Comparison of ENCODE assay signal across 8 cellular contexts in the genomic region with DNA sequence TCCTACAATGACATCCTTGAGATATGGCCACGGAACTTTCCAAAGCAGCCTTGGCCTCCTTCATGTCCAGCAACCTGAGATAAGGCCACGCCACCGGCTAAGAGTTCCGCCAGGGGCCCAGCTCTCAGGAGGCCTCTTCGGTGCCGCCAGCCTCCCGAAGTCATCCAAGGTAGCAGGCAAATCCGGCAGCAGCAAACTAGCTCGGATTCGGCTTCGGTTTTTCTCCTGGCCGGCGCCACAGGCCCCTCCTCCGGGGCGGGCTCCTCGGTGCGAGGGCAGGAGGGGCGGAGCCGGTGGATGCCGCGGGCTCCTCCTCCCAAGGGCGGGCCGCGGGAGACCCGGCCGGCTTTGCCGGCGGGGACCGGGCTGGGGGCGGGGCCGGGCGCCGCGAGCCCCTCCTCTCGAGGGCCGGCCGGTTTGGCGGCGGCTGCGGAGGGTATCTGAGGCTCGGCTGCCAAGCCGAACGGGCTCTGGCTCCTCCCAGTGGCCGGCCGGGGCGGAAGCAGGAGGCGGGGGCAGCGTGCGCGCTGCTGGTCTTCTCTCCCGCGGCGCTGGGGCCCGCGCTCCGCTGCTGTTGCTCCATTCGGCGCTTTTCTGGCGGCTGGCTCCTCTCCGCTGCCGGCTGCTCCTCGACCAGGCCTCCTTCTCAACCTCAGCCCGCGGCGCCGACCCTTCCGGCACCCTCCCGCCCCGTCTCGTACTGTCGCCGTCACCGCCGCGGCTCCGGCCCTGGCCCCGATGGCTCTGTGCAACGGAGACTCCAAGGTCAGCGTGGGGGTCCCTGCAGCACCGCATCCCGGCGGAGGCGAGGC. TPM values are rescaled to one million over a fixed set of nuclear protein-coding genes. Genes with fewer than 3 reads are reported as not detected.
DNase-seq lines count a peak whose midpoint lies in the region; ATAC-seq and TF ChIP-seq lines count a peak whose summit lies in the region.

A gene (plus strand): TSS at position 518 of the 812 bp plus-strand sequence. CDS start 221 bp downstream, at position 739.

- no peaks in the 10 kb centered on the region for H3K9me3 ChIP-seq in SK-N-MC (ENCODE audit: low read depth, low read length)

- TF ChIP-seq CTCF in GM10248 (IDR thresholded peaks at IDR 0.05; ENCODE audit: control extremely low read depth, extremely low read depth, low read depth, missing control alignments), result peak; percentile 63
- TF ChIP-seq CTCF in NB4 (IDR thresholded peaks at IDR 0.05; ENCODE audit: low read depth, low read length), result no peak

- POLR2A ChIA-PET in GM10248 (lab: Yijun Ruan, JAX), result interaction anchor here (0.7 to 1.7 kb wide), 5 partner anchors 12 to 65 kb away, joined by 3 to 6 read pairs (median 3); a partner anchor contains a TSS

- DNase-seq in GM10248 (ENCODE audit: extremely low spot score), result peak; percentile 98
- peak; percentile 95 for DNase-seq in NB4 (ENCODE audit: low read depth)
- DNase-seq in SK-N-MC (ENCODE audit: low read depth, low spot score), result no peak
- DNase-seq in activated naive CD4-positive, alpha-beta T cell treated with anti-CD3 and anti-CD28 coated beads, Interleukin-2, amount 50 U/mL, for 16 hours, result peak; percentile 96
- DNase-seq in globus pallidus (ENCODE audit: low spot score), result peak; percentile 95
- DNase-seq in occipital lobe (lab: John Stamatoyannopoulos, UW), result peak; percentile 96

- peak; percentile 75 for TF ChIP-seq POLR2A in NB4 (IDR thresholded peaks at IDR 0.05; ENCODE audit: extremely low read depth, insufficient read length)

- peak; percentile 90 for ATAC-seq in HG02571 (IDR thresholded peaks at IDR 0.05; ENCODE audit: unreplicated experiment)

- peaks cover 3% of the 10 kb centered on the region; the same call in 1 of the 2 replicates for H3K36me3 ChIP-seq in SK-N-MC (ENCODE audit: insufficient read depth, low read length)

- peak within 1 kb of the TSS; percentile 89 for H3K27ac ChIP-seq in SK-N-MC
- peak within 1 kb of the TSS; percentile 94 for H3K27ac ChIP-seq in temporal lobe (ENCODE audit: low read depth, low read length)

- peak within 1 kb of the TSS; percentile 93 for H3K4me3 ChIP-seq in NB4 (ENCODE audit: low read depth, low read length)
- peak within 1 kb of the TSS; percentile 96 for H3K4me3 ChIP-seq in SK-N-MC

- CTCF ChIA-PET in GM10248 (lab: Yijun Ruan, JAX), result interaction anchor here (0.7 to 6.0 kb wide), 11 partner anchors 11 to 159 kb away, joined by 3 to 44 read pairs (median 5); a partner anchor contains a TSS

- H3K9ac ChIP-seq in SK-N-MC (ENCODE audit: insufficient read length), result peak within 1 kb of the TSS; percentile 96

RNA-seq across cellular contexts. Expression of the gene that starts here (rescaled TPM):
- 50.2 TPM for total RNA-seq in occipital lobe
- total RNA-seq in temporal lobe, result 31.7 TPM
